21 cellular contexts compared by ENCODE assay signal in genomic region chr3:128368626-128369025, GRCh38.
DNase-seq lines count a peak whose midpoint lies in the region; ATAC-seq and TF ChIP-seq lines count a peak whose summit lies in the region.
"Had no signal": no experiment of that assay in that cellular context is flagged by ENCODE, and none has a peak within 500 bp of the region (broad histone marks: within the 10 kb centered on the region; RNA-seq: fewer than 3 reads in every experiment).

No MANE protein-coding gene starts in this region.

- H3K4me1 Mint-ChIP-seq in activated CD4-positive, alpha-beta T cell treated with anti-CD3 and anti-CD28 coated beads, Interleukin-2, amount 10 ng/mL, durations not matched to agents 24 days and 14 days = peaks cover 7% of the 10 kb centered on the region
- H3K4me1 Mint-ChIP-seq: CD14-positive monocyte had no signal

- TF ChIP-seq CTCF in 22Rv1 (IDR thresholded peaks at IDR 0.05) (no peak), right atrium auricular region (IDR thresholded peaks at IDR 0.05) (no peak), gastrocnemius medialis (IDR thresholded peaks at IDR 0.05 in 4 of 5, conservative IDR thresholded peaks at IDR 0.05 in 1 of 5) (no peak)

- DNase-seq in right atrium auricular region (ENCODE audit: low spot score) (no peak), gastrocnemius medialis (no peak), activated gamma-delta T cell treated with Interleukin-2 at 50 U/mL for 16 hours (no peak)
- no peak for DNase-seq in activated CD4-positive, alpha-beta T cell treated with anti-CD3 and anti-CD28 coated beads, Interleukin-2, amount 10 ng/mL, durations not matched to agents 24 days and 14 days
- DNase-seq: Calu3, DMS79 treated with DMSO at 0.1 percent for 48 hours, GF-D8, HCEC 1CT, Kasumi-1, MV-4-11, NCI-H1105, NCI-H1436 treated with DMSO at 0.1 percent for 48 hours, NCI-H187 treated with DMSO at 0.1 percent for 48 hours, NCI-H2171 treated with DMSO at 0.1 percent for 48 hours, NCI-H524 treated with DMSO at 0.1 percent for 48 hours, NCI-H774 had no signal

- H3K27ac Mint-ChIP-seq in activated CD4-positive, alpha-beta T cell treated with anti-CD3 and anti-CD28 coated beads, Interleukin-2, amount 10 ng/mL, durations not matched to agents 24 days and 14 days = no peak overlapping the region
- H3K27ac Mint-ChIP-seq: CD14-positive monocyte had no signal

- no peak overlapping the region for H3K4me3 Mint-ChIP-seq in activated CD4-positive, alpha-beta T cell treated with anti-CD3 and anti-CD28 coated beads, Interleukin-2, amount 10 ng/mL, durations not matched to agents 24 days and 14 days
- H3K4me3 Mint-ChIP-seq: CD14-positive monocyte had no signal

- H3K27me3 Mint-ChIP-seq in activated CD4-positive, alpha-beta T cell treated with anti-CD3 and anti-CD28 coated beads, Interleukin-2, amount 10 ng/mL, durations not matched to agents 24 days and 14 days = no peaks in the 10 kb centered on the region

- H3K9ac ChIP-seq in BLaER1 treated with 17β-estradiol and CSF1 and Interleukin-3, amounts not matched to agents 10 nM and 100 nM = peak overlapping the region in 6 of 11 experiments; percentile 23 to 60 (median 42); a peak in 10 of 22 replicates

- intact Hi-C loops in gastrocnemius medialis (cut with DNase I; ENCODE audit: low total_unique reads) = no loop called here
- intact Hi-C loops in activated CD4-positive, alpha-beta T cell treated with anti-CD3 and anti-CD28 coated beads, Interleukin-2, amount 10 ng/mL, durations not matched to agents 24 days and 14 days (cut with micrococcal nuclease) = no loop called here

- H3K27ac ChIP-seq in 22Rv1 (peak overlapping the region; percentile 33; the same call in 1 of the 2 replicates), right atrium auricular region (peak overlapping the region; percentile 75 to 76), gastrocnemius medialis (peak overlapping the region; percentile 65 to 85 (median 74))
- H3K27ac ChIP-seq in BLaER1 treated with 17β-estradiol and CSF1 and Interleukin-3, amounts not matched to agents 10 nM and 100 nM = peak overlapping the region in 6 of 11 experiments; percentile 5 to 66 (median 55); a peak in 10 of 22 replicates
- H3K27ac ChIP-seq: SJSA1 had no signal

- H3K9me3 Mint-ChIP-seq in activated CD4-positive, alpha-beta T cell treated with anti-CD3 and anti-CD28 coated beads, Interleukin-2, amount 10 ng/mL, durations not matched to agents 24 days and 14 days = no peaks in the 10 kb centered on the region
- H3K9me3 Mint-ChIP-seq: CD14-positive monocyte had no signal

- no peak for TF ChIP-seq POLR2A in gastrocnemius medialis (IDR thresholded peaks at IDR 0.05)

- H3K36me3 ChIP-seq in BLaER1 treated with 17β-estradiol and CSF1 and Interleukin-3, amounts not matched to agents 10 nM and 100 nM = peaks cover 0 to 11% (median 0%) of the 10 kb centered on the region in 11 experiments; a peak in 5 of 22 replicates
- no peaks in the 10 kb centered on the region for H3K36me3 ChIP-seq in right atrium auricular region
- H3K36me3 ChIP-seq in gastrocnemius medialis = no peaks in the 10 kb centered on the region
- H3K36me3 ChIP-seq: SJSA1 had no signal

- H3K36me3 Mint-ChIP-seq in activated CD4-positive, alpha-beta T cell treated with anti-CD3 and anti-CD28 coated beads, Interleukin-2, amount 10 ng/mL, durations not matched to agents 24 days and 14 days (ENCODE audit: low read depth) = no peaks in the 10 kb centered on the region

- H3K9me3 ChIP-seq in BLaER1 treated with 17β-estradiol and CSF1 and Interleukin-3, amounts not matched to agents 10 nM and 100 nM (replicated peaks in 1 of 11) = no peaks in the 10 kb centered on the region
- no peaks in the 10 kb centered on the region for H3K9me3 ChIP-seq in right atrium auricular region
- no peaks in the 10 kb centered on the region for H3K9me3 ChIP-seq in gastrocnemius medialis
- H3K9me3 ChIP-seq: SJSA1 had no signal

- in situ Hi-C loops in gastrocnemius medialis (cut with MboI; ENCODE audit: low sequenced_read_pairs in 4 of 4) = no loop called here

- peaks cover 21 to 69% (median 63%) of the 10 kb centered on the region in 10 experiments for H3K4me1 ChIP-seq in BLaER1 treated with 17β-estradiol and CSF1 and Interleukin-3, amounts not matched to agents 10 nM and 100 nM
- H3K4me1 ChIP-seq in right atrium auricular region (peaks cover 0 to 66% of the 10 kb centered on the region in 2 donors), gastrocnemius medialis (peaks cover 68 to 88% of the 10 kb centered on the region in 2 donors)

- no peak for ATAC-seq in gastrocnemius medialis
- no peak for ATAC-seq in HG03442 (IDR thresholded peaks at IDR 0.05; ENCODE audit: unreplicated experiment)

- peak overlapping the region; percentile 21 to 92 (median 86); a peak in 20 of 22 replicates for H3K4me2 ChIP-seq in BLaER1 treated with 17β-estradiol and CSF1 and Interleukin-3, amounts not matched to agents 10 nM and 100 nM

- H3K27me3 ChIP-seq in BLaER1 treated with 17β-estradiol and CSF1 and Interleukin-3, amounts not matched to agents 10 nM and 100 nM = no peaks in the 10 kb centered on the region
- H3K27me3 ChIP-seq in right atrium auricular region (no peaks in the 10 kb centered on the region), gastrocnemius medialis (no peaks in the 10 kb centered on the region)
- H3K27me3 ChIP-seq: SJSA1 had no signal

- H3K4me3 ChIP-seq in BLaER1 treated with 17β-estradiol and CSF1 and Interleukin-3, amounts not matched to agents 10 nM and 100 nM = no peak overlapping the region
- H3K4me3 ChIP-seq in right atrium auricular region (no peak overlapping the region), gastrocnemius medialis (no peak overlapping the region)
- H3K4me3 ChIP-seq: SJSA1 had no signal

- peaks cover 0 to 77% (median 25%) of the 10 kb centered on the region in 11 experiments; a peak in 16 of 22 replicates for H4K20me1 ChIP-seq in BLaER1 treated with 17β-estradiol and CSF1 and Interleukin-3, amounts not matched to agents 10 nM and 100 nM
